ENCODE assay signal across 10 cellular contexts in the genomic region with DNA sequence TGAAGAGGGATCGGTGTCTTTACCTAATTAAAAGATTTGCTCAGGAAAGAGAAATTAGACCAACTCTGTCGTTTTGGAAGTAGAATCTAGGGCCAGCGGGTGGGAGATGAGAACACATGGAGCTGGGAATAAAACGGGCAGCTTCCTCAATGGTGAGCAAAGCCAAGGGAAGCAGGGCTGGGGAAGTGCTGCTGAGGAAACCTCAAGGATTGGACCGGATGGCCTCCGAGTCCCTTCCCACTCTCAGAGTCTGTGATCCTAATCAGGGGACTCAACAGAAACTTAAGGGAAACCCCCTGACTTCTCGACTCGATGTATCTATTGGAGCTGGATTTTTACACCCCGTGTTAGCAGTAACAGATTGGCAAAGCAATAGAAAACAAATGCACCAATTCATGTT. TPM values are rescaled to one million over a fixed set of nuclear protein-coding genes. Genes with fewer than 3 reads are reported as not detected.
DNase-seq lines count a peak whose midpoint lies in the region; ATAC-seq and TF ChIP-seq lines count a peak whose summit lies in the region.
"Had no signal": no experiment of that assay in that cellular context is flagged by ENCODE, and none has a peak within 500 bp of the region (broad histone marks: within the 10 kb centered on the region; RNA-seq: fewer than 3 reads in every experiment).

No MANE protein-coding gene starts in this region.

- peak overlapping the region; percentile 39 for H3K27ac Mint-ChIP-seq in activated CD4-positive, alpha-beta T cell treated with anti-CD3 and anti-CD28 coated beads for 36 hours
- peak overlapping the region; percentile 46; the same call in 1 of the 2 replicates for H3K27ac Mint-ChIP-seq in GM23338
- H3K27ac Mint-ChIP-seq in activated naive CD8-positive, alpha-beta T cell treated with anti-CD3 and anti-CD28 coated beads, Interleukin-2, amount 50 U/mL, for 24 hours = peak overlapping the region; percentile 69
- H3K27ac Mint-ChIP-seq in neural progenitor cell = peak overlapping the region; percentile 15

- H4K20me1 ChIP-seq in GM23338 (replicated peaks; ENCODE audit: insufficient read depth) (no peaks in the 10 kb centered on the region), neural progenitor cell (ENCODE audit: low read depth) (no peaks in the 10 kb centered on the region)

- H3K4me2 ChIP-seq in GM23338 = no peak overlapping the region
- no peak overlapping the region for H3K4me2 ChIP-seq in neural progenitor cell

- no peak overlapping the region for H3K9ac ChIP-seq in neural progenitor cell

- H3F3A ChIP-seq in GM23338 (replicated peaks; ENCODE audit: low read depth) = peaks cover 7% of the 10 kb centered on the region; the same call in 1 of the 2 replicates
- peaks cover 16% of the 10 kb centered on the region for H3F3A ChIP-seq in neural progenitor cell (ENCODE audit: low read depth)

- ATAC-seq in activated CD4-positive, alpha-beta T cell treated with anti-CD3 and anti-CD28 coated beads for 36 hours = no peak
- peak; percentile 33 for ATAC-seq in GM23338
- no peak for ATAC-seq in activated naive CD8-positive, alpha-beta T cell treated with anti-CD3 and anti-CD28 coated beads, Interleukin-2, amount 50 U/mL, for 24 hours
- ATAC-seq in HG03039 (IDR thresholded peaks at IDR 0.05; ENCODE audit: unreplicated experiment) = no peak
- no peak for ATAC-seq in foreskin keratinocyte
- no peak for ATAC-seq in HG03378 (IDR thresholded peaks at IDR 0.05; ENCODE audit: unreplicated experiment)

- DNase-seq in activated CD4-positive, alpha-beta T cell treated with anti-CD3 and anti-CD28 coated beads for 36 hours = no peak
- DNase-seq in activated CD4-positive, alpha-beta T cell treated with anti-CD3 and anti-CD28 coated beads for 4 hours = no peak
- DNase-seq in GM23338 (ENCODE audit: low spot score) = no peak
- no peak for DNase-seq in activated naive CD8-positive, alpha-beta T cell treated with anti-CD3 and anti-CD28 coated beads, Interleukin-2, amount 50 U/mL, for 24 hours
- DNase-seq in neural progenitor cell (ENCODE audit: low spot score) = no peak
- no peak for DNase-seq in foreskin keratinocyte
- DNase-seq: activated CD8-positive, alpha-beta memory T cell treated with anti-CD3 and anti-CD28 coated beads, Interleukin-2, amount 50 U/mL, for 4 hours; NCI-H1436 had no signal

- H3K27me3 Mint-ChIP-seq in activated CD4-positive, alpha-beta T cell treated with anti-CD3 and anti-CD28 coated beads for 36 hours = no peaks in the 10 kb centered on the region
- H3K27me3 Mint-ChIP-seq in GM23338 (ENCODE audit: insufficient read depth, low read depth, poor library complexity) (peaks cover 8% of the 10 kb centered on the region), neural progenitor cell (ENCODE audit: insufficient read depth, low read depth) (no peaks in the 10 kb centered on the region)
- H3K27me3 Mint-ChIP-seq in activated naive CD8-positive, alpha-beta T cell treated with anti-CD3 and anti-CD28 coated beads, Interleukin-2, amount 50 U/mL, for 24 hours = no peaks in the 10 kb centered on the region

- H3K36me3 Mint-ChIP-seq in activated CD4-positive, alpha-beta T cell treated with anti-CD3 and anti-CD28 coated beads for 36 hours (ENCODE audit: low read depth) = peaks cover 2% of the 10 kb centered on the region
- H3K36me3 Mint-ChIP-seq in GM23338 (ENCODE audit: low read depth) (peaks cover 6% of the 10 kb centered on the region; the same call in 1 of the 3 replicates), neural progenitor cell (no peaks in the 10 kb centered on the region)
- no peaks in the 10 kb centered on the region for H3K36me3 Mint-ChIP-seq in activated naive CD8-positive, alpha-beta T cell treated with anti-CD3 and anti-CD28 coated beads, Interleukin-2, amount 50 U/mL, for 24 hours (ENCODE audit: low read depth)

- peak overlapping the region; percentile 38 for H3K4me3 Mint-ChIP-seq in activated CD4-positive, alpha-beta T cell treated with anti-CD3 and anti-CD28 coated beads for 36 hours
- H3K4me3 Mint-ChIP-seq in GM23338 (no peak overlapping the region), neural progenitor cell (no peak overlapping the region)
- peak overlapping the region; percentile 67 for H3K4me3 Mint-ChIP-seq in activated naive CD8-positive, alpha-beta T cell treated with anti-CD3 and anti-CD28 coated beads, Interleukin-2, amount 50 U/mL, for 24 hours

- H3K79me2 ChIP-seq in GM23338 (replicated peaks; ENCODE audit: insufficient read depth) = no peaks in the 10 kb centered on the region
- H3K79me2 ChIP-seq in neural progenitor cell (ENCODE audit: low read depth) = no peaks in the 10 kb centered on the region

- H3K4me1 ChIP-seq in GM23338 (ENCODE audit: insufficient read depth) (peaks cover 14% of the 10 kb centered on the region), neural progenitor cell (no peaks in the 10 kb centered on the region), foreskin keratinocyte (no peaks in the 10 kb centered on the region)

- H3K36me3 ChIP-seq in GM23338 (ENCODE audit: insufficient read depth) (no peaks in the 10 kb centered on the region), neural progenitor cell (no peaks in the 10 kb centered on the region)

- 0 out of 2 replicates have a peak overlapping the region, but pooled peaks have one; percentile 22 for H3K27ac ChIP-seq in GM23338 (ENCODE audit: low read depth)
- H3K27ac ChIP-seq in neural progenitor cell = no peak overlapping the region
- H3K27ac ChIP-seq in foreskin keratinocyte = no peak overlapping the region

- POLR2A ChIA-PET in activated CD4-positive, alpha-beta T cell treated with anti-CD3 and anti-CD28 coated beads for 36 hours (lab: Charles Lee) = no interaction called here

- no peaks in the 10 kb centered on the region for H3K9me3 ChIP-seq in neural progenitor cell (ENCODE audit: low read depth)

- H2AFZ ChIP-seq in GM23338 (peak overlapping the region; percentile 16; the same call in 1 of the 2 replicates), neural progenitor cell (replicated peaks) (no peak overlapping the region)

- H3K27me3 ChIP-seq in GM23338 (ENCODE audit: insufficient read depth) (no peaks in the 10 kb centered on the region), neural progenitor cell (no peaks in the 10 kb centered on the region), foreskin keratinocyte (no peaks in the 10 kb centered on the region)

- no peak overlapping the region for H3K4me3 ChIP-seq in GM23338
- H3K4me3 ChIP-seq in neural progenitor cell = no peak overlapping the region

- no peaks in the 10 kb centered on the region; the same call in 1 of the 2 replicates for H3K9me2 ChIP-seq in GM23338 (ENCODE audit: insufficient read depth)

- intact Hi-C loops in activated CD4-positive, alpha-beta T cell treated with anti-CD3 and anti-CD28 coated beads for 36 hours (cut with DNase I, micrococcal nuclease) = no loop called here

- H3K9me3 Mint-ChIP-seq in activated CD4-positive, alpha-beta T cell treated with anti-CD3 and anti-CD28 coated beads for 36 hours (ENCODE audit: low read depth) = no peaks in the 10 kb centered on the region
- no peaks in the 10 kb centered on the region for H3K9me3 Mint-ChIP-seq in GM23338
- no peaks in the 10 kb centered on the region for H3K9me3 Mint-ChIP-seq in activated naive CD8-positive, alpha-beta T cell treated with anti-CD3 and anti-CD28 coated beads, Interleukin-2, amount 50 U/mL, for 24 hours
- no peaks in the 10 kb centered on the region for H3K9me3 Mint-ChIP-seq in neural progenitor cell

- CTCF ChIA-PET in activated CD4-positive, alpha-beta T cell treated with anti-CD3 and anti-CD28 coated beads for 36 hours (lab: Charles Lee) = interaction anchor here (0.7 kb wide), 1 partner anchor 24 kb away, joined by 4 read pairs; no protein-coding TSS in a partner anchor

- TF ChIP-seq CTCF in GM23338 (conservative IDR thresholded peaks at IDR 0.05; ENCODE audit: low read depth in 2 of 2) (no peak), neural progenitor cell (IDR thresholded peaks at IDR 0.05) (no peak), foreskin keratinocyte (conservative IDR thresholded peaks at IDR 0.05) (no peak)

- peaks cover 54% of the 10 kb centered on the region for H3K4me1 Mint-ChIP-seq in activated CD4-positive, alpha-beta T cell treated with anti-CD3 and anti-CD28 coated beads for 36 hours
- H3K4me1 Mint-ChIP-seq in GM23338 (peaks cover 36% of the 10 kb centered on the region), neural progenitor cell (peaks cover 10% of the 10 kb centered on the region)
- peaks cover 67% of the 10 kb centered on the region for H3K4me1 Mint-ChIP-seq in activated naive CD8-positive, alpha-beta T cell treated with anti-CD3 and anti-CD28 coated beads, Interleukin-2, amount 50 U/mL, for 24 hours

TF ChIP-seq in GM23338, 12 proteins besides CTCF, POLR2A, EP300 and RAD21 (continues in another document):
- TF ChIP-seq, protein P1, sequence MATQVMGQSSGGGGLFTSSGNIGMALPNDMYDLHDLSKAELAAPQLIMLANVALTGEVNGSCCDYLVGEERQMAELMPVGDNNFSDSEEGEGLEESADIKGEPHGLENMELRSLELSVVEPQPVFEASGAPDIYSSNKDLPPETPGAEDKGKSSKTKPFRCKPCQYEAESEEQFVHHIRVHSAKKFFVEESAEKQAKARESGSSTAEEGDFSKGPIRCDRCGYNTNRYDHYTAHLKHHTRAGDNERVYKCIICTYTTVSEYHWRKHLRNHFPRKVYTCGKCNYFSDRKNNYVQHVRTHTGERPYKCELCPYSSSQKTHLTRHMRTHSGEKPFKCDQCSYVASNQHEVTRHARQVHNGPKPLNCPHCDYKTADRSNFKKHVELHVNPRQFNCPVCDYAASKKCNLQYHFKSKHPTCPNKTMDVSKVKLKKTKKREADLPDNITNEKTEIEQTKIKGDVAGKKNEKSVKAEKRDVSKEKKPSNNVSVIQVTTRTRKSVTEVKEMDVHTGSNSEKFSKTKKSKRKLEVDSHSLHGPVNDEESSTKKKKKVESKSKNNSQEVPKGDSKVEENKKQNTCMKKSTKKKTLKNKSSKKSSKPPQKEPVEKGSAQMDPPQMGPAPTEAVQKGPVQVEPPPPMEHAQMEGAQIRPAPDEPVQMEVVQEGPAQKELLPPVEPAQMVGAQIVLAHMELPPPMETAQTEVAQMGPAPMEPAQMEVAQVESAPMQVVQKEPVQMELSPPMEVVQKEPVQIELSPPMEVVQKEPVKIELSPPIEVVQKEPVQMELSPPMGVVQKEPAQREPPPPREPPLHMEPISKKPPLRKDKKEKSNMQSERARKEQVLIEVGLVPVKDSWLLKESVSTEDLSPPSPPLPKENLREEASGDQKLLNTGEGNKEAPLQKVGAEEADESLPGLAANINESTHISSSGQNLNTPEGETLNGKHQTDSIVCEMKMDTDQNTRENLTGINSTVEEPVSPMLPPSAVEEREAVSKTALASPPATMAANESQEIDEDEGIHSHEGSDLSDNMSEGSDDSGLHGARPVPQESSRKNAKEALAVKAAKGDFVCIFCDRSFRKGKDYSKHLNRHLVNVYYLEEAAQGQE (IDR thresholded peaks at IDR 0.05; ENCODE audit: unreplicated experiment) = no peak
- no peak for TF ChIP-seq STAT1 (IDR thresholded peaks at IDR 0.05; ENCODE audit: unreplicated experiment)
- no peak for TF ChIP-seq ZNF114 (CRISPR knock-in tag; IDR thresholded peaks at IDR 0.05)

RNA-seq across cellular contexts. Expression of gene GCNT2, which starts 10.8 kb away (rescaled TPM):
- total RNA-seq in activated CD4-positive, alpha-beta T cell treated with anti-CD3 and anti-CD28 coated beads for 36 hours = 1 to 10 TPM; 1.6 to 2.2 TPM
- 135 and 137 TPM in 2 replicates for total RNA-seq in GM23338 (2014; rRNA removed; shearing (Covaris generic))
- polyA plus RNA-seq in GM23338 (2016; fragmentation: Nextera tagmentation; extraction: Ambion mirVana) (27.2 and 28.3 TPM in 2 replicates), foreskin keratinocyte (0.64 and 0.84 TPM in 2 replicates)
- total RNA-seq in neural progenitor cell (ENCODE audit: low replicate concordance) (34.7 and 48.4 TPM in 2 replicates), foreskin keratinocyte (2.3 and 3.0 TPM in 2 replicates)

Comparison
In these comparisons a context has a peak if more than half of its experiments do, and no peak if none do; other contexts are left out.
1. H3K27ac Mint-ChIP-seq: peak in every context shown above with its lines; median percentile 69 in activated naive CD8-positive, alpha-beta T cell treated with anti-CD3 and anti-CD28 coated beads, Interleukin-2, amount 50 U/mL, for 24 hours; 46 in GM23338; 39 in activated CD4-positive, alpha-beta T cell treated with anti-CD3 and anti-CD28 coated beads for 36 hours; 15 in neural progenitor cell.
2. H3K4me3 Mint-ChIP-seq: peak in activated CD4-positive, alpha-beta T cell treated with anti-CD3 and anti-CD28 coated beads for 36 hours (single experiment) and activated naive CD8-positive, alpha-beta T cell treated with anti-CD3 and anti-CD28 coated beads, Interleukin-2, amount 50 U/mL, for 24 hours (single experiment); none in GM23338 (single experiment) and neural progenitor cell (single experiment).